In the genomic region with DNA sequence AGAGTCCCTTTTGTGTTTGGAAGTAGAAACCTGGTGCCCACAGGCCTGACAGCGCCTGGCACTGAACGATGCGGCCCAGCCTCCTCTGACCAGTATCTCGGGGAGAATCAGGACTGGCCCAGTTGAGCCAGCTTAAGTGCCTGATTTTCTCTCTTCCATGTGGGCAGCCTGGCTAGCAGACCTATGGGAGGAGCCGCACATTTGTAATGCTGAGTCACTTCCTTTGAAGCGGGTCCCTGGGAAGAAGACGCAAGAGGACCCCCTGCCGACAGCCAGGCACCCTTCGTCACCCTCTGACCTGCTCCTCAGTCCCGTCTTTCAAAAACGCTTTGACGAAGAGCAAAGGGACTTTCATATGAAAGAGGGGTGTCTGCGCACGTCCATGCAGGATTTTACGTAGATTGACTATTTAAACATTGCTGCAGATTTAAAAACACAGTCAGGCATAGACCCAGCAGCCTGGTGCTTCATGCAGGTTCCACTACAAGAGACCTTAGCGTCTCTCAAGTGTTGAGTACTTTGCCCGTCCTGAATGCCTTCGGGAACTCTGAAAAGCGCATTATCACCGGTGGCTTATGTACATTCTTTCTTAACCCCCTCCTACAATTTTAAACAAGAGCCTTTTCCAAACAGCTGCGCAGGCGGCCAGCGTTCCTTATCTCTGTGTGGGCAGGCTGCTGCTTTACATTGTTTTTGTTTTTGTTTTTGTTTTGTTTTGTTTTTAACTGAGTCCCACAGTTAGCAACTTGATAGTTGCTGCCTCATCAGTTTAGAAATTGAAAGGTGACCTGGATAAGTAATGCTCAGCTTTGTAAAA, we compare ENCODE assay signal across 8 cellular contexts. TPM values are rescaled to one million over a fixed set of nuclear protein-coding genes. Genes with fewer than 3 reads are reported as not detected.
DNase-seq lines count a peak whose midpoint lies in the region; ATAC-seq and TF ChIP-seq lines count a peak whose summit lies in the region.

No MANE protein-coding gene starts in this region.

- H3K4me2 ChIP-seq in parathyroid adenoma (ENCODE audit: low read length), result peak overlapping the region; percentile 68

- peak overlapping the region; percentile 26 for H2AFZ ChIP-seq in parathyroid adenoma

- peak overlapping the region; percentile 49 for H3K4me3 ChIP-seq in parathyroid adenoma (ENCODE audit: low read depth, low read length)

- peaks cover 16% of the 10 kb centered on the region for H3K4me1 ChIP-seq in parathyroid adenoma

- peak; percentile 62 for DNase-seq in COLO668 (lab: John Stamatoyannopoulos, UW; ENCODE audit: unreplicated experiment)
- DNase-seq in M059J (ENCODE audit: low read depth), result peak; percentile 39
- peak; percentile 60 for DNase-seq in activated CD8-positive, alpha-beta memory T cell treated with anti-CD3 and anti-CD28 coated beads, Interleukin-2, amount 50 U/mL, for 48 hours
- DNase-seq in fibroblast of the conjunctiva (ENCODE audit: low read depth), result peak; percentile 65
- DNase-seq in globus pallidus (ENCODE audit: low spot score), result no peak

- H3K36me3 ChIP-seq in parathyroid adenoma (ENCODE audit: control insufficient read depth, insufficient read depth, low read length), result no peaks in the 10 kb centered on the region

- no peaks in the 10 kb centered on the region for H3K9me3 ChIP-seq in parathyroid adenoma (ENCODE audit: control insufficient read depth, low read length)

- peak overlapping the region; percentile 43 for H3K27ac ChIP-seq in parathyroid adenoma

- H3K9ac ChIP-seq in parathyroid adenoma, result no peak overlapping the region

- H3K27me3 ChIP-seq in parathyroid adenoma (ENCODE audit: control insufficient read depth, insufficient read depth, low read length), result no peaks in the 10 kb centered on the region

- peaks cover 46% of the 10 kb centered on the region for H3K79me2 ChIP-seq in parathyroid adenoma

- ATAC-seq in HG03280 (IDR thresholded peaks at IDR 0.05; ENCODE audit: unreplicated experiment) (no peak), GM19035 (IDR thresholded peaks at IDR 0.05; ENCODE audit: unreplicated experiment) (no peak)

- TF ChIP-seq CTCF in parathyroid adenoma (IDR thresholded peaks at IDR 0.05), result no peak

RNA-seq across cellular contexts. Expression of a gene that starts 36.5 kb away (rescaled TPM):
- total RNA-seq in M059J (2014; rRNA removed; shearing (Covaris generic)), result 15.4 and 22.7 TPM in 2 replicates

RNA-seq across cellular contexts. Expression of a gene that starts 56.8 kb away (rescaled TPM):
- 6.6 and 11.6 TPM in 2 replicates for total RNA-seq in M059J (2014; rRNA removed; shearing (Covaris generic))
